Comparison of ENCODE assay signal across 10 cellular contexts in the genomic region with DNA sequence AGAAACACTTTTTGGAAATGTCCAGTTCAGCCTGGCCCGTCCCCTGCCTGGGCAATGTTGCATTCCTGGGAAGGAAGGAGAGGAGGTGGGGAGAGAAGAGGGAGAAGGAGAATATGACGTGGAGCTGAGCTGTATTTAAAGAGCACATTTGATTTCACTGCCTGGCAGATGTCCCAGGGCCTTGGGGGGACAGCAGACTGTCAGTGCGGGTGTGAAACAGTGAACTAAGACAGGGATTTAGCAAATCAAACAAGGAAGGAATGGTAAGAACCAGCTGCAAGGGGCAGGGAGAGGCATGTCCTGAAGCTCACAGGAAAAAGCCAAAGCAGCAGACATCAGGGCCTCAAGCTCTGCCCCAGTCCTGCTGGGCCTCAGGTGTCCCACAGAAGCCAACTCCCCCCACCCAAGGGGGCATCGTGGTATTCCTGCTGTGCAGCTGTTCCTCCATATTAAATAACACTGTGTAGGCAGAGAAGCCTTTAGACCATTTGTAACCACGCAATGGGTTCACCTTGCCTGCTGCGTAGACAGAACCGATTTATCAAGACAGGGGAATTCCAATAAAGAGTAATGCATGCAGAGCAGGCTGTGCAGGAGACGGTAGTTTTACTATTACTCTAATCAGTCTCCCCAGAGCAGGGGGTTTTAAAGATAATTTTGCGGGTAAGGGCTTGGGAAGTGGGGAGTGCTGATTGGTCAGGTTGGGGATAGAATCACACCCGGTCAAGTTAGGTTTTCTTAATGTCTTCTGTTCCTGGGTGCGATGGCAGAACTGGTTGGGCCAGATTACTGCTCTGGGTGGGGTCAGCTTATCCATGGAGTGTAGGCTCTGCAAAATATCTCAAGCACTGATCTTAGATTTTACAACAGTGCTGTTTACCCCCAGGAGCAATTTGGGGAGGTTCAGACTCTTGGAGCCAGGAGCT. TPM values are rescaled to one million over a fixed set of nuclear protein-coding genes. Genes with fewer than 3 reads are reported as not detected.
DNase-seq lines count a peak whose midpoint lies in the region; ATAC-seq and TF ChIP-seq lines count a peak whose summit lies in the region.
"Had no signal": no experiment of that assay in that cellular context is flagged by ENCODE, and none has a peak within 500 bp of the region (broad histone marks: within the 10 kb centered on the region; RNA-seq: fewer than 3 reads in every experiment).

No MANE protein-coding gene starts in this region.

- no peaks in the 10 kb centered on the region for H3K27me3 ChIP-seq in adipocyte (replicated peaks; ENCODE audit: control insufficient read depth, insufficient read depth, low read length)
- no peaks in the 10 kb centered on the region for H3K27me3 ChIP-seq in left lung
- H3K27me3 ChIP-seq in upper lobe of right lung, result no peaks in the 10 kb centered on the region

- in situ Hi-C loops in KBM-7 (cut with MboI; ENCODE audit: low pct_unique_long_range_greater_than_20kb, low sequenced_read_pairs), result no loop called here

- H3K27ac ChIP-seq in left lung (peak overlapping the region in 1 of 2 donors; percentile 10), upper lobe of right lung (no peak overlapping the region)

- H3K4me1 ChIP-seq in adipocyte (ENCODE audit: control insufficient read depth, insufficient read depth, low read length), result peaks cover 12% of the 10 kb centered on the region
- peaks cover 0 to 3% of the 10 kb centered on the region in 2 donors for H3K4me1 ChIP-seq in left lung
- H3K4me1 ChIP-seq in upper lobe of right lung, result no peaks in the 10 kb centered on the region

- H3K9me3 ChIP-seq in adipocyte (ENCODE audit: control insufficient read depth, low read length) (no peaks in the 10 kb centered on the region), left lung (no peaks in the 10 kb centered on the region), upper lobe of right lung (no peaks in the 10 kb centered on the region)

- DNase-seq in SHP77 (lab: John Stamatoyannopoulos, UW) (peak; percentile 9 to 20), SHP77 treated with DMSO at 0.1 percent for 48 hours (lab: John Stamatoyannopoulos, UW) (no peak), adipocyte (ENCODE audit: low read depth) (peak; percentile 42), left lung (peak in 1 of 2 donors; percentile 54), upper lobe of right lung (peak; percentile 70), NCI-H1436 (lab: John Stamatoyannopoulos, UW) (no peak), KBM-7 (no peak)
- DNase-seq: ACHN; activated CD4-positive, alpha-beta T cell treated with anti-CD3 and anti-CD28 coated beads for 36 hours had no signal

- H3K4me3 ChIP-seq in adipocyte (ENCODE audit: low read length), result no peak overlapping the region
- no peak overlapping the region for H3K4me3 ChIP-seq in left lung
- H3K4me3 ChIP-seq in upper lobe of right lung, result no peak overlapping the region

- H3K9ac ChIP-seq in adipocyte (ENCODE audit: low read length), result peak overlapping the region; percentile 9

- ATAC-seq in left lung (peak; percentile 88), upper lobe of right lung (peak; percentile 70), HG03571 (IDR thresholded peaks at IDR 0.05; ENCODE audit: unreplicated experiment) (no peak)
- ATAC-seq: activated CD4-positive, alpha-beta T cell treated with anti-CD3 and anti-CD28 coated beads for 36 hours had no signal

- intact Hi-C loops in left lung (cut with DNase I) (no loop called here), upper lobe of right lung (cut with DNase I) (no loop called here)

- H3K36me3 ChIP-seq in adipocyte (ENCODE audit: control insufficient read depth, insufficient read depth, low read length, severe bottlenecking) (no peaks in the 10 kb centered on the region), left lung (no peaks in the 10 kb centered on the region), upper lobe of right lung (no peaks in the 10 kb centered on the region)

- TF ChIP-seq CTCF in left lung (IDR thresholded peaks at IDR 0.05) (no peak), upper lobe of right lung (IDR thresholded peaks at IDR 0.05) (no peak)

RNA-seq across cellular contexts. Expression of gene LEP, which starts 18.3 kb away (rescaled TPM):
- total RNA-seq in left lung (under 1 TPM; 0.15 to 0.16 TPM), upper lobe of right lung (not detected)
- total RNA-seq: activated CD4-positive, alpha-beta T cell treated with anti-CD3 and anti-CD28 coated beads for 36 hours had no signal

Comparison
In these comparisons a context has a peak if more than half of its experiments do, and no peak if none do; other contexts are left out.
1. DNase-seq: peak in SHP77 (2 of 2), adipocyte (single experiment) and upper lobe of right lung (single experiment); none in SHP77 treated with DMSO at 0.1 percent for 48 hours (single experiment), NCI-H1436 (single experiment) and KBM-7 (single experiment).